In genomic region chr7:111091623-111092370, GRCh38 we compare ENCODE assay signal across 8 cellular contexts. TPM values are rescaled to one million over a fixed set of nuclear protein-coding genes. Genes with fewer than 3 reads are reported as not detected.
DNase-seq lines count a peak whose midpoint lies in the region; ATAC-seq and TF ChIP-seq lines count a peak whose summit lies in the region.

No MANE protein-coding gene starts in this region.

- no peaks in the 10 kb centered on the region for H3K9me3 ChIP-seq in neuron (ENCODE audit: low read length)
- no peaks in the 10 kb centered on the region for H3K9me3 ChIP-seq in uterus

- peak overlapping the region; percentile 74 for H3K4me3 ChIP-seq in neuron (ENCODE audit: low read length)
- H3K4me3 ChIP-seq in uterus, result peak overlapping the region in 1 of 2 donors; percentile 28

- ATAC-seq in GM18519 (IDR thresholded peaks at IDR 0.05; ENCODE audit: low FRiP score, unreplicated experiment), result peak; percentile 25

- H3K36me3 ChIP-seq in neuron (ENCODE audit: insufficient read depth, low read length), result no peaks in the 10 kb centered on the region
- H3K36me3 ChIP-seq in uterus, result no peaks in the 10 kb centered on the region

- H3K27me3 ChIP-seq in neuron (ENCODE audit: insufficient read depth, low read length) (no peaks in the 10 kb centered on the region), uterus (no peaks in the 10 kb centered on the region)

- H2AFZ ChIP-seq in neuron (ENCODE audit: low read depth, low read length), result peak overlapping the region; percentile 6

- H3K4me1 ChIP-seq in neuron (ENCODE audit: insufficient read depth, low read length) (peaks cover 41% of the 10 kb centered on the region), uterus (no peaks in the 10 kb centered on the region)

- TF ChIP-seq POLR2A in uterus (IDR thresholded peaks at IDR 0.05), result no peak

- H3K27ac ChIP-seq in caudate nucleus (ENCODE audit: low read depth, low read length), result peak overlapping the region; percentile 67
- H3K27ac ChIP-seq in uterus, result no peak overlapping the region

- intact Hi-C loops in uterus (cut with DNase I; ENCODE audit: low total_unique reads), result no loop called here

- no peak for TF ChIP-seq CTCF in uterus (IDR thresholded peaks at IDR 0.05)

- DNase-seq in NCI-H1092 treated with DMSO at 0.1 percent for 48 hours (lab: John Stamatoyannopoulos, UW) (peak; percentile 68), caudate nucleus (lab: John Stamatoyannopoulos, UW) (peak in 6 of 61 donors; percentile 9 to 48 (median 20)), NCI-H2196 treated with DMSO at 0.1 percent for 48 hours (lab: John Stamatoyannopoulos, UW; ENCODE audit: unreplicated experiment) (no peak), HPDE6-E6E7 (ENCODE audit: extremely low spot score) (no peak), uterus (no peak)
- no peak for DNase-seq in effector CD8-positive, alpha-beta T cell (lab: John Stamatoyannopoulos, UW)

RNA-seq across cellular contexts. Expression of gene LRRN3, which starts 0.9 kb away (rescaled TPM):
- 10 to 100 TPM in 1 of 4 donors, under 1 TPM in 1, not detected in 2; 0.12 to 18.5 TPM for total RNA-seq in uterus
